27 cellular contexts compared by ENCODE assay signal in the genomic region with DNA sequence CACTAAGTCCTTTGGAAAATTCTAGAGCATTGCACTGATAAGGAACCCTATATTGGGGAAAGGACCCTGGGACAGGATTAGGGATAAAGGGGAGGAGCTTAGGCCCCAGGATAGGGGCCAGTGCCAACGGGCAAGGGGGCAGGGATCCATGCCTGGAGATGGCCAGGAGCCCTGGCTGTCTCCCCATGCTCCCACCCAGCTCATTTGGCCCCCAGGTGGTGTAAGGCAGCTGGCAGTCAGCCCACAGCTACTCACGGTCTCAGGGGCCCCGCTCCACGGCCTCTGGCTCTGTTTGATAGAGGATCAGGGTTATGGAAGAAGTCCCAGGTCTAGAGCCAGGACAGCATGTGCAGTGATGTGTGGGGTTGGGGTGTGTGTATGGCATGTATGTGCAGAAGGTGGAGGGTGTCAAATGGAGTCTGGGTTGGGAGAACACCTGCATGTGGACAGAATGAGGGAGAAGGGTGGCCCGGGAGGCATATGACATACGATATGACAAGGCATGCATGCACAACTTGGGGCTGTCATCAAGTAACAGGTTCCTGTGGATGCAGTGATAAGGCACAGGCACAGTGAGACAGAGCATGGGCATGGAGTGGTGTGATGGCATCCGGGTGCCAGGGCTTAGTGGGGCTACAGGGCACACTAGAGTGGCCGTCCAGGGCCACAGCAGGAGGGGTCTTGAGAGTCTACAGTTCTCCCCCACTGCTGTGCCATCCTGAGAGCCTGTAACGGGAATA. TPM values are rescaled to one million over a fixed set of nuclear protein-coding genes. Genes with fewer than 3 reads are reported as not detected.
"Had no signal": no experiment of that assay in that cellular context is flagged by ENCODE, and none has a peak within 500 bp of the region (broad histone marks: within the 10 kb centered on the region; RNA-seq: fewer than 3 reads in every experiment).

No MANE protein-coding gene starts in this region.

- H3K27ac ChIP-seq: brain microvascular endothelial cell, left lung, parathyroid adenoma, psoas muscle, suprapubic skin, tibial nerve had no signal

- H3K27me3 ChIP-seq: brain microvascular endothelial cell, left lung, suprapubic skin, tibial nerve had no signal

- H3K9me3 ChIP-seq: left lung, psoas muscle, suprapubic skin, tibial nerve had no signal

- H3K4me1 ChIP-seq: left lung, parathyroid adenoma, psoas muscle had no signal

- DNase-seq: activated CD4-positive, alpha-beta T cell treated with anti-CD3 and anti-CD28 coated beads for 1 hour; activated effector memory CD4-positive, alpha-beta T cell treated with anti-CD3 and anti-CD28 coated beads, Interleukin-2, amount 50 U/mL, for 16 hours; activated naive CD4-positive, alpha-beta T cell treated with anti-CD3 and anti-CD28 coated beads for 36 hours; amniotic stem cell; brain microvascular endothelial cell; central memory CD4-positive, alpha-beta T cell; foreskin fibroblast; head of caudate nucleus; left lung; naive B cell; occipital lobe; stimulated activated CD4-positive, alpha-beta T cell treated with anti-CD3 and anti-CD28 coated beads, Interleukin-1b, Interleukin-23, amount 100 ng/mL, for 48 hours; stimulated activated CD4-positive, alpha-beta T cell treated with anti-CD3 and anti-CD28 coated beads, Interleukin-4, amount 100 ng/mL, for 4 hours; stimulated activated CD8-positive, alpha-beta memory T cell treated with anti-CD3 and anti-CD28 coated beads, Interleukin-4, amount 100 ng/mL, for 48 hours; stimulated activated naive B cell treated with anti-CD40 and anti-IgM and Interleukin-4, amounts not matched to agents 10 μg/mL and 1 μg/mL and 100 μg/mL, for 72 hours; T-helper 2 cell had no signal

- H3K27ac Mint-ChIP-seq: activated naive CD4-positive, alpha-beta T cell treated with anti-CD3 and anti-CD28 coated beads for 36 hours; activated T-helper 1 cell treated with anti-CD3 and anti-CD28 coated beads, Interleukin-12 subunit alpha, Interleukin-12 subunit beta, Interleukin-2, Interleukin-4 antibody, amounts not matched to agents 30 ng/mL and 10 ng/mL and 1 ng/mL, durations not matched to agents 14 hours and 24 hours and 36 hours; dendritic cell treated with granulocyte-macrophage colony-stimulating factor and Interleukin-4, amounts not matched to agents 40 ng/mL and 50 ng/mL, for 4 days; endodermal cell; WTC11 had no signal

- H3K4me3 Mint-ChIP-seq: activated naive CD4-positive, alpha-beta T cell treated with anti-CD3 and anti-CD28 coated beads for 36 hours; activated T-helper 1 cell treated with anti-CD3 and anti-CD28 coated beads, Interleukin-12 subunit alpha, Interleukin-12 subunit beta, Interleukin-2, Interleukin-4 antibody, amounts not matched to agents 30 ng/mL and 10 ng/mL and 1 ng/mL, durations not matched to agents 14 hours and 24 hours and 36 hours; dendritic cell treated with granulocyte-macrophage colony-stimulating factor and Interleukin-4, amounts not matched to agents 40 ng/mL and 50 ng/mL, for 4 days; endodermal cell; neural crest cell; stimulated activated naive B cell treated with anti-CD40 and anti-IgM and Interleukin-4, amounts not matched to agents 10 μg/mL and 1 μg/mL and 100 μg/mL, for 72 hours; WTC11 had no signal

- ATAC-seq: esophagus mucosa; left lung; psoas muscle; stimulated activated naive B cell treated with anti-CD40 and anti-IgM and Interleukin-4, amounts not matched to agents 10 μg/mL and 1 μg/mL and 100 μg/mL, for 72 hours had no signal

- H3K9me3 Mint-ChIP-seq: activated naive CD4-positive, alpha-beta T cell treated with anti-CD3 and anti-CD28 coated beads for 36 hours; activated T-helper 1 cell treated with anti-CD3 and anti-CD28 coated beads, Interleukin-12 subunit alpha, Interleukin-12 subunit beta, Interleukin-2, Interleukin-4 antibody, amounts not matched to agents 30 ng/mL and 10 ng/mL and 1 ng/mL, durations not matched to agents 14 hours and 24 hours and 36 hours; dendritic cell treated with granulocyte-macrophage colony-stimulating factor and Interleukin-4, amounts not matched to agents 40 ng/mL and 50 ng/mL, for 4 days; endodermal cell; naive B cell; neural crest cell; stimulated activated naive B cell treated with anti-CD40 and anti-IgM and Interleukin-4, amounts not matched to agents 10 μg/mL and 1 μg/mL and 100 μg/mL, for 72 hours; WTC11 had no signal

- H3K4me1 Mint-ChIP-seq: endodermal cell, neural crest cell, WTC11 had no signal

- H3K4me3 ChIP-seq: left lung, psoas muscle, smooth muscle cell, suprapubic skin, tibial nerve had no signal

RNA-seq across cellular contexts. Expression of gene PDE2A, which starts 18.4 kb away (rescaled TPM):
- total RNA-seq: smooth muscle cell had no signal
